In genomic region chrX:68694429-68695205, GRCh38 we compare ENCODE assay signal across 1 cellular context.
TF ChIP-seq lines count a peak whose summit lies in the region.

No MANE protein-coding gene starts in this region.

TF ChIP-seq in GM23338, 12 proteins besides CTCF, POLR2A, EP300 and RAD21 (continued from another document):
- TF ChIP-seq ZNF462 (CRISPR knock-in tag; IDR thresholded peaks at IDR 0.05) (no peak), ZNF114 (CRISPR knock-in tag; IDR thresholded peaks at IDR 0.05) (no peak), STAT1 (IDR thresholded peaks at IDR 0.05; ENCODE audit: unreplicated experiment) (no peak), ZNF331 (CRISPR knock-in tag; IDR thresholded peaks at IDR 0.05; ENCODE audit: low read depth) (no peak), ETS1 (IDR thresholded peaks at IDR 0.05) (no peak)
TF ChIP-seq in GM23338: peak in this region for 0.
